ENCODE assay signal across 18 cellular contexts in the genomic region with DNA sequence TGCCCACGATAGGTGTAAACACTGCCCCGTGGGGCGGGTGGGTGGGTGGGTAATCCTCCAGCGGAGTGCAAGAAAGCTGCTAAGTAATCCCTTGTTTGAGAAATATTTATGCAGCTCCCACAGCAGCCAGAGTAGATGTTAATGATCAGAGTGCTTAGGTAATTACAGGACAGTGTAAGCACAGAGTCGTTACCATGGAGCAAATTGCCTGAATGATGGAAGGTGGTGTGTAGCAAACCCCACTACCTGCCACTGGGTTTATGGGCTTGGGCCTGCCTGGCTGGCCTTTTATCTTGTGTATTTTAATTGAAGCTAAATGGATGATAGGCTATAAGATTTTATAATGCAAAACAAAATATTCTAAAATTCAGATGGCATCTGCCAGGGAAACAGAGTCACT.
DNase-seq lines count a peak whose midpoint lies in the region; TF ChIP-seq lines count a peak whose summit lies in the region.
"Had no signal": no experiment of that assay in that cellular context is flagged by ENCODE, and none has a peak within 500 bp of the region (broad histone marks: within the 10 kb centered on the region; RNA-seq: fewer than 3 reads in every experiment).

No MANE protein-coding gene starts in this region.

- H3K4me2 ChIP-seq in smooth muscle cell: no peak overlapping the region

- H3K9ac ChIP-seq in smooth muscle cell (ENCODE audit: low read depth): no peak overlapping the region

- peaks cover 98% of the 10 kb centered on the region for H3F3A ChIP-seq in smooth muscle cell (ENCODE audit: low read depth)

- no peaks in the 10 kb centered on the region for H3K9me3 ChIP-seq in smooth muscle cell (replicated peaks; ENCODE audit: low read depth)

- H4K20me1 ChIP-seq in smooth muscle cell (ENCODE audit: low read depth): peaks cover 100% of the 10 kb centered on the region

- 38% methylated on average over 5 of the region's 5 CpGs for WGBS in smooth muscle cell (ENCODE audit: low lambda C conversion rate)

- no peak for TF ChIP-seq CTCF in smooth muscle cell (IDR thresholded peaks at IDR 0.05; ENCODE audit: borderline replicate concordance, insufficient read depth, poor library complexity, severe bottlenecking)

- H3K36me3 ChIP-seq in smooth muscle cell (ENCODE audit: low read depth): peaks cover 28% of the 10 kb centered on the region

- DNase-seq in NCI-H1092 (lab: John Stamatoyannopoulos, UW) (peak; percentile 47), NCI-H1417 treated with DMSO at 0.1 percent for 48 hours (lab: John Stamatoyannopoulos, UW) (peak; percentile 9), NCI-H748 treated with DMSO at 0.1 percent for 48 hours (lab: John Stamatoyannopoulos, UW) (peak; percentile 39), smooth muscle cell (lab: John Stamatoyannopoulos, UW; ENCODE audit: unreplicated experiment) (no peak), activated T-cell treated with anti-CD3 and anti-CD28 coated beads for 4 hours (no peak), HK-2 (ENCODE audit: unreplicated experiment) (no peak), HT-29 (ENCODE audit: low spot score) (no peak)
- DNase-seq: ACHN, DMS 273 treated with DMSO at 0.1 percent for 48 hours, GDM1, HCEC 1CT, NCI-H1694, NCI-H2107, NCI-H526, PC-3, RPMI8226, SHP77 treated with DMSO at 0.1 percent for 48 hours, T-cell had no signal

- no peak overlapping the region for H3K4me3 ChIP-seq in smooth muscle cell

- H3K4me1 ChIP-seq in smooth muscle cell (ENCODE audit: low read depth): no peaks in the 10 kb centered on the region

- H3K27me3 ChIP-seq in smooth muscle cell (ENCODE audit: low read depth): no peaks in the 10 kb centered on the region

- peak overlapping the region; percentile 74 for H3K27ac ChIP-seq in smooth muscle cell (ENCODE audit: low read depth)

- H3K79me2 ChIP-seq in smooth muscle cell (ENCODE audit: low read depth): peaks cover 51% of the 10 kb centered on the region

- no peak overlapping the region for H2AFZ ChIP-seq in smooth muscle cell (ENCODE audit: low read depth)

Comparison
In these comparisons a context has a peak if more than half of its experiments do, and no peak if none do; other contexts are left out.
1. DNase-seq: peak in NCI-H1092 (single experiment), NCI-H1417 treated with DMSO at 0.1 percent for 48 hours (single experiment) and NCI-H748 treated with DMSO at 0.1 percent for 48 hours (single experiment); none in smooth muscle cell (single experiment), activated T-cell treated with anti-CD3 and anti-CD28 coated beads for 4 hours (single experiment), HK-2 (single experiment) and HT-29 (single experiment).